ENCODE assay signal across 21 cellular contexts in the genomic region with DNA sequence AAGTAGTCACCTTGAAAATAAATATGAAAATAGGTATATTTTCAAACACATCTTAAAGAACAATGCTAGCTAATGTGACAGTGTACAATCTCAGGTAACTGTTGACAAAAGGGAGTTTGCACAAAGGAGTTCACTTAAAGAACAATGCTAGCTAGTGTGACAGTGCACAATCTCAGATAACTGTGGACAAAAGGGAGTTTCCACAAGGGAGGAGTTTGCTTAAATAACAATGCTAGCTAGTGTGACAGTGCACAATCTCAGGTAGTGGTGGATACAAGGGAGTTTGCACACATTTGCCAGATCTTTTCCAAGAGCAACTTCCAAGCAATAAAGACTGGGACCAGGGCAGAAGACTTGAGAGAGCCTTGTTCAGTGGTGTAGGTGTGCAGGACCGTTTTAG.
DNase-seq lines count a peak whose midpoint lies in the region; ATAC-seq, FAIRE-seq and TF ChIP-seq lines count a peak whose summit lies in the region.
"Had no signal": no experiment of that assay in that cellular context is flagged by ENCODE, and none has a peak within 500 bp of the region (broad histone marks: within the 10 kb centered on the region; RNA-seq: fewer than 3 reads in every experiment).

No MANE protein-coding gene starts in this region.

- H3K9me3 ChIP-seq in H1 (ENCODE audit: insufficient read depth in 2 of 2, low read depth in 1 of 2, low read length in 1 of 2), result no peaks in the 10 kb centered on the region
- no peaks in the 10 kb centered on the region for H3K9me3 ChIP-seq in MM.1S (replicated peaks; ENCODE audit: insufficient read depth, low read length)
- H3K9me3 ChIP-seq in mucosa of descending colon, result no peaks in the 10 kb centered on the region
- H3K9me3 ChIP-seq: A549, BLaER1, HAP-1 had no signal

- TF ChIP-seq CTCF in GM23338 (conservative IDR thresholded peaks at IDR 0.05; ENCODE audit: low read depth in 2 of 2) (no peak), H1 (IDR thresholded peaks at IDR 0.05; ENCODE audit: control extremely low read depth in 1 of 3, insufficient read depth in 1 of 3, low read depth in 1 of 3, low read length in 3 of 3) (no peak), MM.1S (IDR thresholded peaks at IDR 0.05; ENCODE audit: low read length) (no peak), mucosa of descending colon (IDR thresholded peaks at IDR 0.05) (no peak)

- H2BK120ac ChIP-seq in H1 (replicated peaks; ENCODE audit: low read depth, low read length), result no peak overlapping the region

- no peak for FAIRE-seq in H1 (lab: Jason Lieb, UNC)
- FAIRE-seq: A549 had no signal

- H3K56ac ChIP-seq in H1 (replicated peaks; ENCODE audit: insufficient read length, low read depth, low read length), result no peak overlapping the region

- H3K9me3 Mint-ChIP-seq in GM23338, result no peaks in the 10 kb centered on the region; the same call in 2 of the 3 replicates

- no peaks in the 10 kb centered on the region for H3K79me1 ChIP-seq in H1 (ENCODE audit: low read depth, low read length)

- no peak overlapping the region for H3K4ac ChIP-seq in H1 (replicated peaks; ENCODE audit: insufficient read length, low read depth, low read length)

- H3K9me2 ChIP-seq in GM23338 (ENCODE audit: insufficient read depth) (no peaks in the 10 kb centered on the region; the same call in none of the 2 replicates), MM.1S (replicated peaks; ENCODE audit: insufficient read depth, low read length) (no peaks in the 10 kb centered on the region)

- no peak overlapping the region for H2AK5ac ChIP-seq in H1 (ENCODE audit: low read depth, low read length)

- H3K9ac ChIP-seq in H1 (replicated peaks in 1 of 4; ENCODE audit: extremely low read depth in 1 of 4, low read depth in 3 of 4, low read length in 3 of 4), result no peak overlapping the region
- H3K9ac ChIP-seq in MM.1S (ENCODE audit: low read length), result no peak overlapping the region
- H3K9ac ChIP-seq: BLaER1 had no signal

- H3K27ac ChIP-seq in GM23338 (ENCODE audit: low read depth) (no peak overlapping the region), H1 (ENCODE audit: low read depth, low read length) (no peak overlapping the region), MM.1S (ENCODE audit: low read length) (no peak overlapping the region)
- H3K27ac ChIP-seq: A549, BLaER1 had no signal

- no peak overlapping the region for H2BK12ac ChIP-seq in H1 (ENCODE audit: low read depth, low read length)

- TF ChIP-seq RAD21 in H1 (IDR thresholded peaks at IDR 0.05 in 1 of 2, conservative IDR thresholded peaks at IDR 0.05 in 1 of 2; ENCODE audit: low read depth in 2 of 2, low read length in 2 of 2), result no peak

- intact Hi-C loops in mucosa of descending colon (cut with DNase I, micrococcal nuclease), result no loop called here

- peak overlapping the region; percentile 49; the same call in 1 of the 2 replicates for H2AFZ ChIP-seq in GM23338
- H2AFZ ChIP-seq in H1 (ENCODE audit: low read length), result 0 out of 2 replicates have a peak overlapping the region, but pooled peaks have one; percentile 26
- no peak overlapping the region for H2AFZ ChIP-seq in MM.1S (ENCODE audit: low read length)

- no peak overlapping the region for H3K14ac ChIP-seq in H1 (ENCODE audit: insufficient read length)

- peak; percentile 48 for ATAC-seq in GM18502 (IDR thresholded peaks at IDR 0.05; ENCODE audit: poor library complexity, unreplicated experiment)
- no peak for ATAC-seq in GM23338
- ATAC-seq in HG03521 (IDR thresholded peaks at IDR 0.05; ENCODE audit: unreplicated experiment), result peak; percentile 98
- ATAC-seq in mucosa of descending colon, result no peak
- ATAC-seq: A549 had no signal

- H3K18ac ChIP-seq in H1 (ENCODE audit: extremely low read depth, low read length), result no peak overlapping the region

- H3K4me3 ChIP-seq in GM23338 (no peak overlapping the region), H1 (ENCODE audit: extremely low read depth in 1 of 4, insufficient read depth in 2 of 4, low read depth in 3 of 4, low read length in 4 of 4) (no peak overlapping the region), MM.1S (ENCODE audit: low read length) (no peak overlapping the region), mucosa of descending colon (no peak overlapping the region)
- H3K4me3 ChIP-seq: A549, BLaER1, HAP-1 had no signal

- H3K4me3 Mint-ChIP-seq in GM23338, result no peak overlapping the region
- H3K4me3 Mint-ChIP-seq: CD4-positive, alpha-beta memory T cell had no signal

- CTCF ChIA-PET in H1 (lab: Charles Lee; ENCODE audit: partially characterized antibody), result no interaction called here

- no peak overlapping the region for H3K4me2 ChIP-seq in GM23338
- no peak overlapping the region for H3K4me2 ChIP-seq in H1 (ENCODE audit: insufficient read depth in 1 of 2, low read depth in 2 of 2, low read length in 2 of 2)
- H3K4me2 ChIP-seq in MM.1S (ENCODE audit: low read depth, low read length), result no peak overlapping the region
- H3K4me2 ChIP-seq: A549, BLaER1 had no signal

- no peak overlapping the region for H3K23ac ChIP-seq in H1 (ENCODE audit: insufficient read length)

- H4K5ac ChIP-seq in H1 (ENCODE audit: insufficient read length, low read depth, low read length), result no peak overlapping the region

- H3K27me3 ChIP-seq in GM23338 (ENCODE audit: insufficient read depth) (no peaks in the 10 kb centered on the region), H1 (replicated peaks in 1 of 4; ENCODE audit: control insufficient read depth in 3 of 4, extremely low read depth in 1 of 4, insufficient read depth in 3 of 4, low read length in 3 of 4) (no peaks in the 10 kb centered on the region), MM.1S (replicated peaks; ENCODE audit: insufficient read depth, low read length) (no peaks in the 10 kb centered on the region)
- H3K27me3 ChIP-seq: BLaER1 had no signal

- no peaks in the 10 kb centered on the region for H3K79me2 ChIP-seq in GM23338 (replicated peaks; ENCODE audit: insufficient read depth)
- no peaks in the 10 kb centered on the region for H3K79me2 ChIP-seq in H1 (ENCODE audit: control insufficient read depth in 1 of 2, insufficient read depth in 2 of 2, low read length in 2 of 2)
- no peaks in the 10 kb centered on the region for H3K79me2 ChIP-seq in MM.1S (ENCODE audit: low read length)

- no peak overlapping the region for H4K91ac ChIP-seq in H1 (replicated peaks; ENCODE audit: insufficient read length, low read length)

- TF ChIP-seq POLR2A in H1 (IDR thresholded peaks at IDR 0.05; ENCODE audit: control extremely low read depth in 1 of 2, low read depth in 2 of 2, low read length in 2 of 2), result no peak

- H3K27me3 Mint-ChIP-seq in GM23338 (ENCODE audit: insufficient read depth, low read depth, poor library complexity), result no peaks in the 10 kb centered on the region
- H3K27me3 Mint-ChIP-seq: CD4-positive, alpha-beta memory T cell had no signal

- H3K27ac Mint-ChIP-seq in GM23338, result peak overlapping the region; percentile 59
- H3K27ac Mint-ChIP-seq: CD4-positive, alpha-beta memory T cell had no signal

- H4K8ac ChIP-seq in H1 (ENCODE audit: extremely low read depth, insufficient read depth, low read length), result no peak overlapping the region

- H2BK15ac ChIP-seq in H1 (ENCODE audit: low read length), result no peak overlapping the region

- TF ChIP-seq EP300 in H1 (IDR thresholded peaks at IDR 0.05; ENCODE audit: borderline replicate concordance in 1 of 2, low read depth in 2 of 2, low read length in 2 of 2), result no peak

- H3K36me3 ChIP-seq in GM23338 (ENCODE audit: insufficient read depth) (no peaks in the 10 kb centered on the region), H1 (ENCODE audit: control insufficient read depth in 2 of 4, insufficient read depth in 4 of 4, low read length in 3 of 4) (no peaks in the 10 kb centered on the region), MM.1S (replicated peaks; ENCODE audit: insufficient read depth, low read length) (no peaks in the 10 kb centered on the region), mucosa of descending colon (ENCODE audit: low read depth) (no peaks in the 10 kb centered on the region)
- H3K36me3 ChIP-seq: BLaER1, HAP-1 had no signal

- DNase-seq in GM23338 (ENCODE audit: low spot score) (peak; percentile 4), H1 (ENCODE audit: low read depth in 1 of 2, low spot score in 2 of 2) (no peak), MM.1S (no peak), mucosa of descending colon (no peak), NCI-H146 (lab: John Stamatoyannopoulos, UW) (no peak)
- DNase-seq: CD4-positive, alpha-beta memory T cell; DMS79; NCI-H1436 treated with DMSO at 0.1 percent for 48 hours; NCI-H2029 treated with DMSO at 0.1 percent for 48 hours; NCI-H2171 treated with DMSO at 0.1 percent for 48 hours; NCI-H446 treated with DMSO at 0.1 percent for 48 hours; NCI-H748 treated with DMSO at 0.1 percent for 48 hours; NK-92 treated with Interleukin-12 subunit alpha and Interleukin-12 subunit beta, amount 100 ng/mL, for 24 hours; Right ventricle myocardium superior; SW 1271; T-helper 2 cell had no signal

- H2BK20ac ChIP-seq in H1 (ENCODE audit: low read length), result no peak overlapping the region

- POLR2A ChIA-PET in H1 (lab: Charles Lee; ENCODE audit: partially characterized antibody), result no interaction called here

- WGBS in H1 (ENCODE audit: extremely low coverage in 1 of 2, insufficient coverage in 1 of 2, insufficient read length in 1 of 2, insufficient replicate concordance in 2 of 2, low coverage in 1 of 2, low lambda C conversion rate in 2 of 2, missing lambda C conversion rate in 1 of 2), 2 experiments, result 85% methylated on average over 1 of the region's 1 CpG; no CpG with 5 or more reads in 1 of the 2 experiments

- H3K4me1 Mint-ChIP-seq in GM23338, result no peaks in the 10 kb centered on the region
- H3K4me1 Mint-ChIP-seq: CD4-positive, alpha-beta memory T cell had no signal

- H3K23me2 ChIP-seq in H1 (ENCODE audit: low read depth, low read length), result no peaks in the 10 kb centered on the region

- no peaks in the 10 kb centered on the region for H4K20me1 ChIP-seq in GM23338 (replicated peaks; ENCODE audit: insufficient read depth)
- no peaks in the 10 kb centered on the region for H4K20me1 ChIP-seq in H1 (replicated peaks in 1 of 2; ENCODE audit: control insufficient read depth in 1 of 2, insufficient read depth in 2 of 2, low read length in 2 of 2)
- H4K20me1 ChIP-seq in MM.1S (ENCODE audit: insufficient read depth, low read length), result no peaks in the 10 kb centered on the region
- H4K20me1 ChIP-seq: BLaER1 had no signal

- H3F3A ChIP-seq in GM23338 (replicated peaks; ENCODE audit: low read depth), result no peaks in the 10 kb centered on the region
- no peaks in the 10 kb centered on the region for H3F3A ChIP-seq in MM.1S (ENCODE audit: insufficient read depth, low read length)

- H2BK5ac ChIP-seq in H1 (ENCODE audit: low read depth, low read length), result no peak overlapping the region

- H3K4me1 ChIP-seq in GM23338 (ENCODE audit: insufficient read depth) (no peaks in the 10 kb centered on the region), H1 (replicated peaks in 1 of 4; ENCODE audit: control insufficient read depth in 3 of 4, insufficient read depth in 4 of 4, low read length in 3 of 4) (no peaks in the 10 kb centered on the region), MM.1S (ENCODE audit: low read length) (no peaks in the 10 kb centered on the region), mucosa of descending colon (ENCODE audit: low read depth) (no peaks in the 10 kb centered on the region)
- H3K4me1 ChIP-seq: A549, BLaER1, HAP-1 had no signal

- no peaks in the 10 kb centered on the region for H3K36me3 Mint-ChIP-seq in GM23338 (ENCODE audit: low read depth)
- H3K36me3 Mint-ChIP-seq: CD4-positive, alpha-beta memory T cell had no signal

TF ChIP-seq in GM23338, 12 proteins besides CTCF, POLR2A, EP300 and RAD21 (continues in another document):
- TF ChIP-seq EZH2 (IDR thresholded peaks at IDR 0.05; ENCODE audit: low read depth, unreplicated experiment), result no peak

Comparison
In these comparisons a context has a peak if more than half of its experiments do, and no peak if none do; other contexts are left out.
1. ATAC-seq: peak in GM18502 (single experiment) and HG03521 (single experiment); none in GM23338 (single experiment) and mucosa of descending colon (single experiment).